ENCODE assay signal across 1 cellular context in genomic region chr19:11209892-11210655, GRCh38.
TF ChIP-seq lines count a peak whose summit lies in the region.

No MANE protein-coding gene starts in this region.

TF ChIP-seq in GM12878, 131 proteins besides CTCF, POLR2A, EP300 and RAD21:
- TF ChIP-seq ZBTB4 (CRISPR knock-in tag; IDR thresholded peaks at IDR 0.05) (no peak), NBN (IDR thresholded peaks at IDR 0.05) (0 out of 2 replicates have a peak, but pooled peaks have one; percentile 35), EZH2 (IDR thresholded peaks at IDR 0.05; ENCODE audit: borderline replicate concordance, control insufficient read depth, low read depth, low read length) (no peak), ATF2 (IDR thresholded peaks at IDR 0.05; ENCODE audit: low read length) (no peak), ZNF217 (IDR thresholded peaks at IDR 0.05) (0 out of 2 replicates have a peak, but pooled peaks have one; percentile 31)
